ENCODE assay signal across 8 cellular contexts in genomic region chr5:53479656-53480473, GRCh38. TPM values are rescaled to one million over a fixed set of nuclear protein-coding genes. Genes with fewer than 3 reads are reported as not detected.
DNase-seq lines count a peak whose midpoint lies in the region; ATAC-seq and TF ChIP-seq lines count a peak whose summit lies in the region.

No MANE protein-coding gene starts in this region.

- H3K36me3 ChIP-seq in lower lobe of right lung (no peaks in the 10 kb centered on the region), suprapubic skin (no peaks in the 10 kb centered on the region)

- intact Hi-C loops in lower lobe of right lung (cut with DNase I): loop anchor here (10.0 kb wide), 1 partner anchor 735 kb away; no protein-coding TSS in a partner anchor

- peaks cover 29% of the 10 kb centered on the region for H3K4me1 Mint-ChIP-seq in T-helper 2 cell treated with Interferon-gamma antibody and Interleukin-4, amounts not matched to agents 5 μg/mL and 100 μg/mL, for 36 hours (ENCODE audit: low read depth)

- ATAC-seq in lower lobe of right lung: peak; percentile 44 to 52

- WGBS in suprapubic skin: under 1% methylated on average over 43 of the region's 80 CpGs

- TF ChIP-seq EP300 in suprapubic skin (IDR thresholded peaks at IDR 0.05): no peak

- H3K4me3 ChIP-seq in HL-60 (replicated peaks; ENCODE audit: insufficient read depth, low read length): peak overlapping the region; percentile 40
- H3K4me3 ChIP-seq in lower lobe of right lung: peak overlapping the region; percentile 78
- H3K4me3 ChIP-seq in suprapubic skin: peak overlapping the region; percentile 65

- H3K27ac ChIP-seq in HL-60 (replicated peaks) (no peak overlapping the region), lower lobe of right lung (peak overlapping the region; percentile 66), suprapubic skin (peak overlapping the region; percentile 74)

- no peak overlapping the region for H3K27ac Mint-ChIP-seq in T-helper 2 cell treated with Interferon-gamma antibody and Interleukin-4, amounts not matched to agents 5 μg/mL and 100 μg/mL, for 36 hours

- TF ChIP-seq CTCF in HL-60 (IDR thresholded peaks at IDR 0.05; ENCODE audit: insufficient read depth, low read length) (no peak), lower lobe of right lung (IDR thresholded peaks at IDR 0.05) (no peak), suprapubic skin (IDR thresholded peaks at IDR 0.05) (no peak)

- H3K27me3 Mint-ChIP-seq in T-helper 2 cell treated with Interferon-gamma antibody and Interleukin-4, amounts not matched to agents 5 μg/mL and 100 μg/mL, for 36 hours (ENCODE audit: low read depth): peaks cover 74% of the 10 kb centered on the region

- DNase-seq in AG20443 (ENCODE audit: low spot score): peak; percentile 80
- no peak for DNase-seq in HL-60 (ENCODE audit: low read depth in 1 of 2, low spot score in 1 of 2)
- no peak for DNase-seq in T-helper 2 cell treated with Interferon-gamma antibody and Interleukin-4, amounts not matched to agents 5 μg/mL and 100 μg/mL, for 36 hours (ENCODE audit: low spot score)
- peak; percentile 85 for DNase-seq in ecto neural progenitor cell (ENCODE audit: low spot score)
- DNase-seq in lower lobe of right lung: peak; percentile 51
- DNase-seq in suprapubic skin (ENCODE audit: low spot score in 2 of 2): peak; percentile 80 to 83
- DNase-seq in NCI-H1694 treated with DMSO at 0.1 percent for 48 hours (lab: John Stamatoyannopoulos, UW): no peak
- DNase-seq in kidney glomerular epithelial cell (lab: John Stamatoyannopoulos, UW): no peak

- H3K9me3 Mint-ChIP-seq in T-helper 2 cell treated with Interferon-gamma antibody and Interleukin-4, amounts not matched to agents 5 μg/mL and 100 μg/mL, for 36 hours: no peaks in the 10 kb centered on the region

- H3K4me1 ChIP-seq in lower lobe of right lung (peaks cover 18% of the 10 kb centered on the region), suprapubic skin (peaks cover 36% of the 10 kb centered on the region)

- peak overlapping the region; percentile 86 for H3K4me3 Mint-ChIP-seq in T-helper 2 cell treated with Interferon-gamma antibody and Interleukin-4, amounts not matched to agents 5 μg/mL and 100 μg/mL, for 36 hours

- H3K9me3 ChIP-seq in lower lobe of right lung (no peaks in the 10 kb centered on the region), suprapubic skin (no peaks in the 10 kb centered on the region)

- no peaks in the 10 kb centered on the region for H3K36me3 Mint-ChIP-seq in T-helper 2 cell treated with Interferon-gamma antibody and Interleukin-4, amounts not matched to agents 5 μg/mL and 100 μg/mL, for 36 hours (ENCODE audit: low read depth)

- TF ChIP-seq POLR2A in suprapubic skin (IDR thresholded peaks at IDR 0.05): no peak

- peaks cover 32% of the 10 kb centered on the region for H3K27me3 ChIP-seq in HL-60 (ENCODE audit: insufficient read depth, poor library complexity, severe bottlenecking)
- no peaks in the 10 kb centered on the region for H3K27me3 ChIP-seq in lower lobe of right lung (ENCODE audit: low read depth)
- H3K27me3 ChIP-seq in suprapubic skin: no peaks in the 10 kb centered on the region

RNA-seq across cellular contexts. Expression of gene FST, which starts 0.6 kb away (rescaled TPM):
- total RNA-seq in lower lobe of right lung (2.1 TPM), suprapubic skin (10 to 100 TPM in 1 of 4 donors, 1 to 10 TPM in 3; 6.0 to 26.4 (median 6.6) TPM)

Comparison
In these comparisons a context has a peak if more than half of its experiments do, and no peak if none do; other contexts are left out.
1. DNase-seq: peak in AG20443 (single experiment), ecto neural progenitor cell (single experiment), lower lobe of right lung (single experiment) and suprapubic skin (2 of 2); none in HL-60 (0 of 2), T-helper 2 cell treated with Interferon-gamma antibody and Interleukin-4, amounts not matched to agents 5 μg/mL and 100 μg/mL, for 36 hours (single experiment), NCI-H1694 treated with DMSO at 0.1 percent for 48 hours (single experiment) and kidney glomerular epithelial cell (single experiment).
2. Peak in every context shown above with its lines, with median percentiles within 50 percentile points of each other: H3K4me3 ChIP-seq.